In the genomic region with DNA sequence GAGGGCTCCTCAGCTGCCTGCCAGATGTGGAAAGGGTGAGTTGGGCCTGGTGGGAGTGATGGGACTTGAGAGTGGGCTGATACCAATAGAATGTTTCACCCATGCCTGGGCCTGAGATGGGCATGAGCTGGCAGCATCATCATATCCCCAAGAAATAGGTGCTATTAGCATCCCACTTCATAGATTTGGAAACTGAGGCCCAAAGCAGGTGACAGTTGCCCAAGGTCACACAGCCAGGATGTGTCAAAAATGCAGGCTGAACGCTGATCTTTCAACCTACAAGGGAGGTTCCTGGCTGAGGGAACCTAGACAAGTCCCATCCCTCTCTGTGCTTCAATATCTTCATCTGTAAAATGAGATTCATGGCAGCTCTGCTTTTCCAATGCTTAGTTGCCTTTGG, we compare ENCODE assay signal across 22 cellular contexts. TPM values are rescaled to one million over a fixed set of nuclear protein-coding genes. Genes with fewer than 3 reads are reported as not detected.
DNase-seq lines count a peak whose midpoint lies in the region; ATAC-seq, FAIRE-seq and TF ChIP-seq lines count a peak whose summit lies in the region.
"Had no signal": no experiment of that assay in that cellular context is flagged by ENCODE, and none has a peak within 500 bp of the region (broad histone marks: within the 10 kb centered on the region; RNA-seq: fewer than 3 reads in every experiment).

No MANE protein-coding gene starts in this region.

- H3K4me1 ChIP-seq in HepG2 (ENCODE audit: insufficient read depth, low read length) (peaks cover 12% of the 10 kb centered on the region), right lobe of liver (no peaks in the 10 kb centered on the region)

- no TSS peak for BruUV-seq in HepG2 (replicated peaks; lab: Mats Ljungman, UMichigan)

- H3K27ac Mint-ChIP-seq in T-helper 2 cell treated with Interferon-gamma antibody and Interleukin-4, amounts not matched to agents 5 μg/mL and 100 μg/mL, for 36 hours = peak overlapping the region; percentile 3
- H3K27ac Mint-ChIP-seq in nephron progenitor cell = peak overlapping the region; percentile 13
- no peak overlapping the region for H3K27ac Mint-ChIP-seq in stimulated activated naive CD8-positive, alpha-beta T cell treated with anti-CD3 and anti-CD28 coated beads, Interleukin-15, amount 100 ng/mL, for 72 hours

- no peaks in the 10 kb centered on the region for H3K9me3 ChIP-seq in HepG2 (ENCODE audit: low read length)
- H3K9me3 ChIP-seq in right lobe of liver = no peaks in the 10 kb centered on the region
- H3K9me3 ChIP-seq: A549, Caco-2, HAP-1 had no signal

- CTCF ChIA-PET in HepG2 (lab: Yijun Ruan, JAX; ENCODE audit: low intra/inter-chr PET ratio, low total read pairs) = no interaction called here

- H3K4me2 ChIP-seq in HepG2 (ENCODE audit: low read depth, low read length) = no peak overlapping the region
- H3K4me2 ChIP-seq: A549 had no signal

- FAIRE-seq in HepG2 (lab: Jason Lieb, UNC) = no peak
- FAIRE-seq: A549, D721Med, G401.6, GM12891, GM19239 had no signal

- peaks cover 5% of the 10 kb centered on the region for H3K27me3 Mint-ChIP-seq in T-helper 2 cell treated with Interferon-gamma antibody and Interleukin-4, amounts not matched to agents 5 μg/mL and 100 μg/mL, for 36 hours (ENCODE audit: low read depth)
- H3K27me3 Mint-ChIP-seq in nephron progenitor cell (ENCODE audit: low read depth, poor library complexity) = no peaks in the 10 kb centered on the region
- H3K27me3 Mint-ChIP-seq in stimulated activated naive CD8-positive, alpha-beta T cell treated with anti-CD3 and anti-CD28 coated beads, Interleukin-15, amount 100 ng/mL, for 72 hours = no peaks in the 10 kb centered on the region

- POLR2A ChIA-PET in HepG2 (lab: Yijun Ruan, JAX) = interaction anchor here (3.8 kb wide), 1 partner anchor 13 kb away, joined by 19 read pairs; a partner anchor contains a TSS

- TF ChIP-seq RAD21 in HepG2 (CRISPR knock-in tag; IDR thresholded peaks at IDR 0.05) = no peak

- no peaks in the 10 kb centered on the region for H3K27me3 ChIP-seq in HepG2 (ENCODE audit: control insufficient read depth in 1 of 2, insufficient read depth in 2 of 2, low read length in 2 of 2)
- H3K27me3 ChIP-seq in right lobe of liver = no peaks in the 10 kb centered on the region

- H3K4me3 ChIP-seq in HepG2 (replicated peaks in 1 of 3; ENCODE audit: insufficient read depth in 1 of 3, low read depth in 2 of 3, low read length in 3 of 3) = no peak overlapping the region
- no peak overlapping the region for H3K4me3 ChIP-seq in right lobe of liver
- H3K4me3 ChIP-seq: A549, GM23248, HAP-1 had no signal

- no peak for DNase-seq in T-helper 2 cell treated with Interferon-gamma antibody and Interleukin-4, amounts not matched to agents 5 μg/mL and 100 μg/mL, for 36 hours (ENCODE audit: low spot score)
- DNase-seq in T-helper 2 cell = no peak
- DNase-seq in HepG2 (ENCODE audit: low spot score) = no peak
- DNase-seq in right lobe of liver = no peak
- DNase-seq in nephron progenitor cell = no peak
- no peak for DNase-seq in stimulated activated naive CD8-positive, alpha-beta T cell treated with anti-CD3 and anti-CD28 coated beads, Interleukin-15, amount 100 ng/mL, for 72 hours
- no peak for DNase-seq in retina
- DNase-seq: AML-193; Caco-2; CD4-positive, alpha-beta T cell had no signal

- H2AFZ ChIP-seq in HepG2 (ENCODE audit: low read length) = no peak overlapping the region
- H2AFZ ChIP-seq: GM23248 had no signal

- no peak overlapping the region for H3K4me3 Mint-ChIP-seq in T-helper 2 cell treated with Interferon-gamma antibody and Interleukin-4, amounts not matched to agents 5 μg/mL and 100 μg/mL, for 36 hours
- no peak overlapping the region for H3K4me3 Mint-ChIP-seq in nephron progenitor cell
- no peak overlapping the region for H3K4me3 Mint-ChIP-seq in stimulated activated naive CD8-positive, alpha-beta T cell treated with anti-CD3 and anti-CD28 coated beads, Interleukin-15, amount 100 ng/mL, for 72 hours
- H3K4me3 Mint-ChIP-seq: CD4-positive, alpha-beta T cell had no signal

- H3K36me3 ChIP-seq in HepG2 (replicated peaks in 1 of 2; ENCODE audit: control insufficient read depth in 1 of 2, insufficient read depth in 2 of 2, low read length in 2 of 2) (peaks cover 25 to 48% of the 10 kb centered on the region in 2 experiments), right lobe of liver (peaks cover 0 to 10% (median 1%) of the 10 kb centered on the region in 4 donors)

- TF ChIP-seq POLR2A in HepG2 (IDR thresholded peaks at IDR 0.05; ENCODE audit: insufficient read depth in 1 of 2, low read depth in 2 of 2, low read length in 2 of 2) (no peak), right lobe of liver (IDR thresholded peaks at IDR 0.05) (no peak)

- TF ChIP-seq EP300 in HepG2 (IDR thresholded peaks at IDR 0.05; ENCODE audit: low read depth in 2 of 2, low read length in 2 of 2) (no peak), HepG2 (CRISPR knock-in tag; IDR thresholded peaks at IDR 0.05; ENCODE audit: borderline replicate concordance) (no peak)

- in situ Hi-C loops in HepG2 (cut with HindIII; ENCODE audit: extremely low pct_ligation_motif_present, low pct_unique_long_range_greater_than_20kb) = no loop called here

- H4K20me1 ChIP-seq in HepG2 (ENCODE audit: insufficient read depth, low read length) = no peaks in the 10 kb centered on the region

- ATAC-seq in HepG2 (no peak), right lobe of liver (no peak), HG03175 (IDR thresholded peaks at IDR 0.05; ENCODE audit: unreplicated experiment) (no peak)
- ATAC-seq in stimulated activated naive CD8-positive, alpha-beta T cell treated with anti-CD3 and anti-CD28 coated beads, Interleukin-15, amount 100 ng/mL, for 72 hours = no peak
- ATAC-seq: A549 had no signal

- H3K79me2 ChIP-seq in HepG2 (ENCODE audit: insufficient read depth, low read length) = peaks cover 7% of the 10 kb centered on the region

- TF ChIP-seq CTCF in HepG2 (CRISPR knock-in tag; IDR thresholded peaks at IDR 0.05) = no peak
- no peak for TF ChIP-seq CTCF in right lobe of liver (IDR thresholded peaks at IDR 0.05)
- TF ChIP-seq CTCF in nephron progenitor cell (IDR thresholded peaks at IDR 0.05) = no peak

- peaks cover 4% of the 10 kb centered on the region for H3K36me3 Mint-ChIP-seq in T-helper 2 cell treated with Interferon-gamma antibody and Interleukin-4, amounts not matched to agents 5 μg/mL and 100 μg/mL, for 36 hours (ENCODE audit: low read depth)
- peaks cover 26% of the 10 kb centered on the region for H3K36me3 Mint-ChIP-seq in nephron progenitor cell (ENCODE audit: low read depth)

- no peak overlapping the region for H3K9ac ChIP-seq in HepG2 (ENCODE audit: insufficient read depth, low read depth, low read length)
- H3K9ac ChIP-seq: GM23248 had no signal

- H3K4me1 Mint-ChIP-seq in T-helper 2 cell treated with Interferon-gamma antibody and Interleukin-4, amounts not matched to agents 5 μg/mL and 100 μg/mL, for 36 hours (ENCODE audit: low read depth) = peaks cover 6% of the 10 kb centered on the region
- peaks cover 12% of the 10 kb centered on the region for H3K4me1 Mint-ChIP-seq in nephron progenitor cell
- H3K4me1 Mint-ChIP-seq in stimulated activated naive CD8-positive, alpha-beta T cell treated with anti-CD3 and anti-CD28 coated beads, Interleukin-15, amount 100 ng/mL, for 72 hours = peaks cover 15% of the 10 kb centered on the region

- no peak overlapping the region for H3K27ac ChIP-seq in HepG2 (ENCODE audit: extremely low read length, insufficient read depth, low read length)
- H3K27ac ChIP-seq in right lobe of liver = no peak overlapping the region
- H3K27ac ChIP-seq: 22Rv1, A549, C4-2B, GM23248 had no signal

- no peaks in the 10 kb centered on the region for H3K9me3 Mint-ChIP-seq in T-helper 2 cell treated with Interferon-gamma antibody and Interleukin-4, amounts not matched to agents 5 μg/mL and 100 μg/mL, for 36 hours
- no peaks in the 10 kb centered on the region for H3K9me3 Mint-ChIP-seq in nephron progenitor cell
- H3K9me3 Mint-ChIP-seq in stimulated activated naive CD8-positive, alpha-beta T cell treated with anti-CD3 and anti-CD28 coated beads, Interleukin-15, amount 100 ng/mL, for 72 hours = no peaks in the 10 kb centered on the region
- H3K9me3 Mint-ChIP-seq: CD4-positive, alpha-beta T cell had no signal

- intact Hi-C loops in HepG2 (cut with micrococcal nuclease; ENCODE audit: unreplicated experiment) = no loop called here
- intact Hi-C loops in right lobe of liver (cut with DNase I) = no loop called here

- no CpG with 5 or more reads among the region's 1 CpG for WGBS in HepG2 (ENCODE audit: low lambda C conversion rate)
- no CpG with 5 or more reads among the region's 1 CpG for WGBS in right lobe of liver (ENCODE audit: insufficient coverage, low coverage, low lambda C conversion rate, missing lambda C conversion rate)

RNA-seq across cellular contexts. Expression of a gene that starts 4.6 kb away (rescaled TPM):
- total RNA-seq in HepG2 (2016; rRNA removed; fragmentation: Illumina TruSeq; extraction: Trizol) (3.8 and 4.3 TPM in 2 replicates), right lobe of liver (1 to 10 TPM; 2.7 to 7.4 (median 4.6) TPM)
- 1.7 and 2.6 TPM in 2 replicates for total RNA-seq in HepG2 (2016; cell fraction: cytosol; rRNA removed; fragmentation: Illumina TruSeq; extraction: Trizol; ENCODE audit: low read depth)
- total RNA-seq in HepG2 (2016; cell fraction: insoluble cytoplasmic fraction; rRNA removed; fragmentation: Illumina TruSeq; extraction: Trizol) = 2.9 and 3.9 TPM in 2 replicates
- 4.0 and 4.4 TPM in 2 replicates for total RNA-seq in HepG2 (2016; cell fraction: membrane; rRNA removed; fragmentation: Illumina TruSeq; extraction: Trizol)
- 3.8 and 5.2 TPM in 2 replicates for total RNA-seq in HepG2 (2016; cell fraction: nucleus; rRNA removed; fragmentation: Illumina TruSeq; extraction: Trizol)
- 13.6 and 15.4 TPM in 2 replicates for polyA plus RNA-seq in HepG2 (2011; rRNA removed)
- polyA plus RNA-seq in HepG2 (2011; cell fraction: cytosol; rRNA removed) = 10.6 and 19.0 TPM in 2 replicates
- polyA plus RNA-seq in HepG2 (2011; cell fraction: nucleus; rRNA removed) = 31.3 and 42.4 TPM in 2 replicates
- 5.5 and 6.3 TPM in 2 replicates for polyA plus RNA-seq in HepG2 (2012)
- 1.5 TPM in 2 replicates for polyA plus RNA-seq in HepG2 (2016; cell fraction: cytosol; fragmentation: Illumina TruSeq; extraction: Trizol; ENCODE audit: low read depth)
- 4.9 and 5.6 TPM in 2 replicates for polyA plus RNA-seq in HepG2 (2016; cell fraction: insoluble cytoplasmic fraction; fragmentation: Illumina TruSeq; extraction: Trizol; ENCODE audit: low read depth)
- polyA plus RNA-seq in HepG2 (2016; cell fraction: membrane; fragmentation: Illumina TruSeq; extraction: Trizol; ENCODE audit: low read depth) = 3.5 and 4.0 TPM in 2 replicates
- polyA plus RNA-seq in HepG2 (2016; cell fraction: nucleus; fragmentation: Illumina TruSeq; extraction: Trizol; ENCODE audit: insufficient read depth, low read depth) = 6.7 and 7.0 TPM in 2 replicates
- 37.7 and 42.8 TPM in 2 replicates for polyA minus RNA-seq in HepG2 (2011; rRNA and poly(A)+ RNA removed; ENCODE audit: low replicate concordance)
- 10.4 and 16.1 TPM in 2 replicates for polyA minus RNA-seq in HepG2 (2011; cell fraction: cytosol; rRNA and poly(A)+ RNA removed)
- polyA minus RNA-seq in HepG2 (2011; cell fraction: nucleus; rRNA and poly(A)+ RNA removed) = 4.8 and 9.0 TPM in 2 replicates

RNA-seq across cellular contexts. Expression of a gene that starts 29.7 kb away (rescaled TPM):
- total RNA-seq in HepG2 (2016; rRNA removed; fragmentation: Illumina TruSeq; extraction: Trizol) (not detected in 2 replicates), right lobe of liver (not detected)
- not detected in 2 replicates for total RNA-seq in HepG2 (2016; cell fraction: cytosol; rRNA removed; fragmentation: Illumina TruSeq; extraction: Trizol; ENCODE audit: low read depth)
- total RNA-seq in HepG2 (2016; cell fraction: insoluble cytoplasmic fraction; rRNA removed; fragmentation: Illumina TruSeq; extraction: Trizol) = not detected in 2 replicates
- total RNA-seq in HepG2 (2016; cell fraction: membrane; rRNA removed; fragmentation: Illumina TruSeq; extraction: Trizol) = not detected in 2 replicates
- total RNA-seq in HepG2 (2016; cell fraction: nucleus; rRNA removed; fragmentation: Illumina TruSeq; extraction: Trizol) = not detected in 2 replicates
- not detected in 2 replicates for polyA plus RNA-seq in HepG2 (2011; rRNA removed)
- not detected in 2 replicates for polyA plus RNA-seq in HepG2 (2011; cell fraction: cytosol; rRNA removed)
- not detected in 2 replicates for polyA plus RNA-seq in HepG2 (2011; cell fraction: nucleus; rRNA removed)
- not detected in 2 replicates for polyA plus RNA-seq in HepG2 (2012)
- polyA plus RNA-seq in HepG2 (2016; cell fraction: cytosol; fragmentation: Illumina TruSeq; extraction: Trizol; ENCODE audit: low read depth) = not detected in 2 replicates
- not detected in 2 replicates for polyA plus RNA-seq in HepG2 (2016; cell fraction: insoluble cytoplasmic fraction; fragmentation: Illumina TruSeq; extraction: Trizol; ENCODE audit: low read depth)
- polyA plus RNA-seq in HepG2 (2016; cell fraction: membrane; fragmentation: Illumina TruSeq; extraction: Trizol; ENCODE audit: low read depth) = not detected in 2 replicates
- polyA plus RNA-seq in HepG2 (2016; cell fraction: nucleus; fragmentation: Illumina TruSeq; extraction: Trizol; ENCODE audit: insufficient read depth, low read depth) = not detected in 2 replicates
- not detected in 2 replicates for polyA minus RNA-seq in HepG2 (2011; rRNA and poly(A)+ RNA removed; ENCODE audit: low replicate concordance)
- polyA minus RNA-seq in HepG2 (2011; cell fraction: cytosol; rRNA and poly(A)+ RNA removed) = not detected in 2 replicates
- polyA minus RNA-seq in HepG2 (2011; cell fraction: nucleus; rRNA and poly(A)+ RNA removed) = not detected in 2 replicates
- total RNA-seq: Caco-2; CD4-positive, alpha-beta T cell; GM23248; H4 had no signal
- polyA plus RNA-seq: A549, BJ, GM23248 had no signal

Comparison
In these comparisons a context has a peak if more than half of its experiments do, and no peak if none do; other contexts are left out.
1. H3K27ac Mint-ChIP-seq: peak in T-helper 2 cell treated with Interferon-gamma antibody and Interleukin-4, amounts not matched to agents 5 μg/mL and 100 μg/mL, for 36 hours (single experiment) and nephron progenitor cell (single experiment); none in stimulated activated naive CD8-positive, alpha-beta T cell treated with anti-CD3 and anti-CD28 coated beads, Interleukin-15, amount 100 ng/mL, for 72 hours (0 of 2).